ENCODE assay signal across 20 cellular contexts in genomic region chr15:34059946-34060345, GRCh38. TPM values are rescaled to one million over a fixed set of nuclear protein-coding genes. Genes with fewer than 3 reads are reported as not detected.
A peak's percentile ranks its signal among the peaks of the same experiment; 100 is the strongest.
DNase-seq lines count a peak whose midpoint lies in the region; ATAC-seq lines count a peak whose summit lies in the region.
"Had no signal": no experiment of that assay in that cellular context is flagged by ENCODE, and none has a peak within 500 bp of the region (broad histone marks: within the 10 kb centered on the region; RNA-seq: fewer than 3 reads in every experiment).

No MANE protein-coding gene starts in this region.

- no peaks in the 10 kb centered on the region for H3K9me3 Mint-ChIP-seq in activated naive CD8-positive, alpha-beta T cell (ENCODE audit: low read depth)
- no peaks in the 10 kb centered on the region for H3K9me3 Mint-ChIP-seq in activated naive CD8-positive, alpha-beta T cell treated with anti-CD3 and anti-CD28 coated beads, Interleukin-2, amount 50 U/mL, for 24 hours
- H3K9me3 Mint-ChIP-seq: CD4-positive, alpha-beta T cell; CD8-positive, alpha-beta memory T cell; GM23338; H9 had no signal

- no peak overlapping the region for H3K4me3 Mint-ChIP-seq in activated naive CD8-positive, alpha-beta T cell
- no peak overlapping the region for H3K4me3 Mint-ChIP-seq in activated naive CD8-positive, alpha-beta T cell treated with anti-CD3 and anti-CD28 coated beads, Interleukin-2, amount 50 U/mL, for 24 hours
- H3K4me3 Mint-ChIP-seq in T-helper 17 cell, result no peak overlapping the region
- H3K4me3 Mint-ChIP-seq: CD14-positive monocyte; CD4-positive, alpha-beta T cell; CD8-positive, alpha-beta memory T cell; GM23338; H9 had no signal

- no peak for ATAC-seq in activated naive CD8-positive, alpha-beta T cell treated with anti-CD3 and anti-CD28 coated beads, Interleukin-2, amount 50 U/mL, for 24 hours
- no peak for ATAC-seq in T-helper 17 cell
- ATAC-seq in HG02852 (IDR thresholded peaks at IDR 0.05; ENCODE audit: unreplicated experiment), result no peak
- ATAC-seq: GM12878, GM23338, HCT116 had no signal

- H4K91ac ChIP-seq in trophoblast cell (ENCODE audit: low read depth, low read length), result no peak overlapping the region

- H3K27ac Mint-ChIP-seq in activated naive CD8-positive, alpha-beta T cell, result peak overlapping the region; percentile 24
- H3K27ac Mint-ChIP-seq in activated naive CD8-positive, alpha-beta T cell treated with anti-CD3 and anti-CD28 coated beads, Interleukin-2, amount 50 U/mL, for 24 hours, result no peak overlapping the region
- H3K27ac Mint-ChIP-seq in T-helper 17 cell, result peak overlapping the region; percentile 67
- H3K27ac Mint-ChIP-seq: CD14-positive monocyte; CD4-positive, alpha-beta T cell; CD8-positive, alpha-beta memory T cell; GM23338; H9 had no signal

- WGBS in trophoblast cell (ENCODE audit: extremely low coverage, insufficient coverage, insufficient read length), result no CpG with 5 or more reads among the region's 3 CpGs

- no peak overlapping the region for H3K14ac ChIP-seq in trophoblast cell (ENCODE audit: low read length)

- H2BK12ac ChIP-seq in trophoblast cell (ENCODE audit: low read length), result no peak overlapping the region

- DNase-seq in activated naive CD8-positive, alpha-beta T cell treated with anti-CD3 and anti-CD28 coated beads, Interleukin-2, amount 50 U/mL, for 24 hours, result no peak
- DNase-seq in T-helper 17 cell (no peak), trophoblast cell (peak; percentile 58 to 92)
- DNase-seq in activated effector memory CD4-positive, alpha-beta T cell treated with anti-CD3 and anti-CD28 coated beads, Interleukin-2, amount 50 U/mL, for 16 hours, result no peak
- DNase-seq: BE2C; CD4-positive, alpha-beta T cell; CD8-positive, alpha-beta memory T cell; DMS 273 treated with DMSO at 0.1 percent for 48 hours; DMS79; EL; GDM1; H9 had no signal

- H3K79me1 ChIP-seq in trophoblast cell (ENCODE audit: low read length), result no peaks in the 10 kb centered on the region

- no peak overlapping the region for H4K8ac ChIP-seq in trophoblast cell (ENCODE audit: low read depth, low read length)

- no peak overlapping the region for H4K12ac ChIP-seq in trophoblast cell (ENCODE audit: low read depth, low read length)

- no peaks in the 10 kb centered on the region for H3K79me2 ChIP-seq in trophoblast cell (ENCODE audit: control insufficient read depth, insufficient read depth, low read length, poor library complexity)

- no peaks in the 10 kb centered on the region for H3K9me3 ChIP-seq in T-helper 17 cell (ENCODE audit: control insufficient read depth, low read length, poor library complexity, severe bottlenecking)
- H3K9me3 ChIP-seq in trophoblast cell (ENCODE audit: insufficient read depth, low read depth, low read length), result no peaks in the 10 kb centered on the region
- H3K9me3 ChIP-seq: BE2C; BLaER1 treated with 17β-estradiol and CSF1 and Interleukin-3, amounts not matched to agents 10 nM and 100 nM had no signal

- H3K4me3 ChIP-seq in trophoblast cell (ENCODE audit: low read depth, low read length), result no peak overlapping the region
- H3K4me3 ChIP-seq: BLaER1 treated with 17β-estradiol and CSF1 and Interleukin-3, amounts not matched to agents 10 nM and 100 nM; GM12878; GM23338 had no signal

- H3K36me3 ChIP-seq in trophoblast cell (ENCODE audit: control insufficient read depth in 1 of 2, insufficient read depth in 2 of 2, low read length in 2 of 2), result no peaks in the 10 kb centered on the region
- H3K36me3 ChIP-seq: BE2C; BLaER1 treated with 17β-estradiol and CSF1 and Interleukin-3, amounts not matched to agents 10 nM and 100 nM had no signal

- H3K4me2 ChIP-seq in trophoblast cell (ENCODE audit: low read length), result no peak overlapping the region
- H3K4me2 ChIP-seq: BLaER1 treated with 17β-estradiol and CSF1 and Interleukin-3, amounts not matched to agents 10 nM and 100 nM; GM23338 had no signal

- H3K23ac ChIP-seq in trophoblast cell (ENCODE audit: low read length), result no peak overlapping the region

- H3K4me1 Mint-ChIP-seq in activated naive CD8-positive, alpha-beta T cell (ENCODE audit: low read depth), result no peaks in the 10 kb centered on the region
- H3K4me1 Mint-ChIP-seq in activated naive CD8-positive, alpha-beta T cell treated with anti-CD3 and anti-CD28 coated beads, Interleukin-2, amount 50 U/mL, for 24 hours, result peaks cover 2% of the 10 kb centered on the region
- peaks cover 4% of the 10 kb centered on the region for H3K4me1 Mint-ChIP-seq in T-helper 17 cell
- H3K4me1 Mint-ChIP-seq: GM23338, H9 had no signal

- no peak overlapping the region for H2AK5ac ChIP-seq in trophoblast cell (ENCODE audit: low read length)

- H2AFZ ChIP-seq in trophoblast cell (ENCODE audit: insufficient read depth, low read length, poor library complexity), result no peak overlapping the region
- H2AFZ ChIP-seq: GM23338 had no signal

- no peaks in the 10 kb centered on the region for H3K27me3 ChIP-seq in trophoblast cell (ENCODE audit: insufficient read depth, low read length)
- H3K27me3 ChIP-seq: BE2C; BLaER1 treated with 17β-estradiol and CSF1 and Interleukin-3, amounts not matched to agents 10 nM and 100 nM had no signal

- H3K27me3 Mint-ChIP-seq in activated naive CD8-positive, alpha-beta T cell, result no peaks in the 10 kb centered on the region
- no peaks in the 10 kb centered on the region for H3K27me3 Mint-ChIP-seq in activated naive CD8-positive, alpha-beta T cell treated with anti-CD3 and anti-CD28 coated beads, Interleukin-2, amount 50 U/mL, for 24 hours
- H3K27me3 Mint-ChIP-seq in T-helper 17 cell, result peaks cover 7% of the 10 kb centered on the region
- H3K27me3 Mint-ChIP-seq: CD4-positive, alpha-beta T cell had no signal

- no peak overlapping the region for H2BK5ac ChIP-seq in trophoblast cell (ENCODE audit: low read depth, low read length, poor library complexity)

- H2BK120ac ChIP-seq in trophoblast cell (ENCODE audit: insufficient read depth, low read length, poor library complexity), result no peak overlapping the region

- H3K36me3 Mint-ChIP-seq in activated naive CD8-positive, alpha-beta T cell, result no peaks in the 10 kb centered on the region
- no peaks in the 10 kb centered on the region for H3K36me3 Mint-ChIP-seq in activated naive CD8-positive, alpha-beta T cell treated with anti-CD3 and anti-CD28 coated beads, Interleukin-2, amount 50 U/mL, for 24 hours (ENCODE audit: low read depth)
- peaks cover 4% of the 10 kb centered on the region for H3K36me3 Mint-ChIP-seq in T-helper 17 cell (ENCODE audit: low read depth)
- H3K36me3 Mint-ChIP-seq: CD14-positive monocyte; CD8-positive, alpha-beta memory T cell had no signal

- H3K4ac ChIP-seq in trophoblast cell (ENCODE audit: low read depth, low read length), result no peak overlapping the region

- H3K9ac ChIP-seq in trophoblast cell (ENCODE audit: low read length), result no peak overlapping the region
- H3K9ac ChIP-seq: BLaER1 treated with 17β-estradiol and CSF1 and Interleukin-3, amounts not matched to agents 10 nM and 100 nM had no signal

- H3K4me1 ChIP-seq in trophoblast cell (ENCODE audit: control insufficient read depth in 1 of 2, insufficient read depth in 2 of 2, low read length in 2 of 2), result no peaks in the 10 kb centered on the region
- H3K4me1 ChIP-seq: BE2C had no signal

- no peak overlapping the region for H3K27ac ChIP-seq in trophoblast cell (ENCODE audit: low read depth, low read length)
- H3K27ac ChIP-seq: 22Rv1; BLaER1 treated with 17β-estradiol and CSF1 and Interleukin-3, amounts not matched to agents 10 nM and 100 nM had no signal

- no peak overlapping the region for H3K18ac ChIP-seq in trophoblast cell (ENCODE audit: low read length)

RNA-seq across cellular contexts. Expression of gene AVEN, which starts 20.9 kb away (rescaled TPM):
- 1 to 10 TPM; 7.0 to 8.9 TPM for total RNA-seq in T-helper 17 cell
- polyA plus RNA-seq in trophoblast cell (2013), result 7.5 and 7.9 TPM in 2 replicates

RNA-seq across cellular contexts. Expression of gene EMC7, which starts 41.7 kb away (rescaled TPM):
- 10 to 100 TPM; 43.0 to 50.4 TPM for total RNA-seq in T-helper 17 cell
- polyA plus RNA-seq in trophoblast cell (2013), result 65.5 and 69.9 TPM in 2 replicates

RNA-seq across cellular contexts. Expression of gene PGBD4, which starts 41.9 kb away (rescaled TPM):
- 1 to 10 TPM; 2.8 to 3.3 TPM for total RNA-seq in T-helper 17 cell
- 0.59 and 0.62 TPM in 2 replicates for polyA plus RNA-seq in trophoblast cell (2013)

Comparison
In these comparisons a context has a peak if more than half of its experiments do, and no peak if none do; other contexts are left out.
1. DNase-seq: peak in trophoblast cell (2 of 2); none in activated naive CD8-positive, alpha-beta T cell treated with anti-CD3 and anti-CD28 coated beads, Interleukin-2, amount 50 U/mL, for 24 hours (single experiment), T-helper 17 cell (0 of 3) and activated effector memory CD4-positive, alpha-beta T cell treated with anti-CD3 and anti-CD28 coated beads, Interleukin-2, amount 50 U/mL, for 16 hours (single experiment).